ENCODE assay signal across 8 cellular contexts in genomic region chr6:26199057-26199772, GRCh38.
DNase-seq lines count a peak whose midpoint lies in the region; TF ChIP-seq lines count a peak whose summit lies in the region.

No MANE protein-coding gene starts in this region.

- peak; percentile 83 for TF ChIP-seq POLR2A in Raji (IDR thresholded peaks at IDR 0.05; ENCODE audit: insufficient read depth, low read depth, low read length)

- DNase-seq in GM04504 (ENCODE audit: low read depth) (peak; percentile 90), HCEC 1CT (peak; percentile 96), MM.1S (peak; percentile 94), germinal center (ENCODE audit: low spot score) (peak; percentile 89)

- no peak overlapping the region for H2AFZ ChIP-seq in MM.1S (ENCODE audit: low read length)

- peaks cover 6% of the 10 kb centered on the region; the same call in 1 of the 2 replicates for H3K79me2 ChIP-seq in MM.1S (ENCODE audit: low read length)

- no peaks in the 10 kb centered on the region for H3K9me2 ChIP-seq in MM.1S (replicated peaks; ENCODE audit: insufficient read depth, low read length)

- peak overlapping the region; percentile 90 for H3K27ac ChIP-seq in MM.1S (ENCODE audit: low read length)
- peak overlapping the region; percentile 84 for H3K27ac ChIP-seq in neutrophil
- H3K27ac ChIP-seq in urinary bladder (ENCODE audit: low read depth), result peak overlapping the region; percentile 89

- H3K9me3 ChIP-seq in MM.1S (replicated peaks; ENCODE audit: insufficient read depth, low read length) (no peaks in the 10 kb centered on the region), neutrophil (peaks cover 6% of the 10 kb centered on the region)

- H3K27me3 ChIP-seq in MM.1S (replicated peaks; ENCODE audit: insufficient read depth, low read length) (no peaks in the 10 kb centered on the region), neutrophil (no peaks in the 10 kb centered on the region)

- under 1% methylated on average over 42 of the region's 42 CpGs for WGBS in urinary bladder

- peak overlapping the region; percentile 95 for H3K4me3 Mint-ChIP-seq in activated naive CD8-positive, alpha-beta T cell

- peaks cover 54% of the 10 kb centered on the region for H3K4me1 Mint-ChIP-seq in activated naive CD8-positive, alpha-beta T cell (ENCODE audit: low read depth)

- H3K4me1 ChIP-seq in MM.1S (ENCODE audit: low read length) (peaks cover 5% of the 10 kb centered on the region), neutrophil (ENCODE audit: control insufficient read depth in 1 of 2, insufficient read depth in 1 of 2, low read depth in 1 of 2, low read length in 1 of 2) (peaks cover 64 to 67% of the 10 kb centered on the region in 2 experiments), urinary bladder (ENCODE audit: insufficient read depth) (no peaks in the 10 kb centered on the region)

- H3K27ac Mint-ChIP-seq in activated naive CD8-positive, alpha-beta T cell, result peak overlapping the region; percentile 99

- peak overlapping the region; percentile 87 for H3K4me3 ChIP-seq in MM.1S (ENCODE audit: low read length)
- H3K4me3 ChIP-seq in neutrophil (ENCODE audit: low read depth in 1 of 2, low read length in 1 of 2), result peak overlapping the region; percentile 67 to 75
- peak overlapping the region; percentile 35 for H3K4me3 ChIP-seq in urinary bladder (ENCODE audit: low read depth, low read length)

- peak overlapping the region; percentile 72 for H3K4me2 ChIP-seq in MM.1S (ENCODE audit: low read depth, low read length)

- H3K36me3 ChIP-seq in MM.1S (replicated peaks; ENCODE audit: insufficient read depth, low read length) (no peaks in the 10 kb centered on the region), neutrophil (peaks cover 11% of the 10 kb centered on the region), urinary bladder (ENCODE audit: insufficient read depth) (no peaks in the 10 kb centered on the region)

- H4K20me1 ChIP-seq in MM.1S (ENCODE audit: insufficient read depth, low read length), result no peaks in the 10 kb centered on the region

- TF ChIP-seq CTCF in MM.1S (IDR thresholded peaks at IDR 0.05; ENCODE audit: low read length), result no peak
- TF ChIP-seq CTCF in neutrophil (IDR thresholded peaks at IDR 0.05), result no peak

- no peaks in the 10 kb centered on the region for H3K36me3 Mint-ChIP-seq in activated naive CD8-positive, alpha-beta T cell

- H3K9me3 Mint-ChIP-seq in activated naive CD8-positive, alpha-beta T cell (ENCODE audit: low read depth), result no peaks in the 10 kb centered on the region

- no peaks in the 10 kb centered on the region for H3K27me3 Mint-ChIP-seq in activated naive CD8-positive, alpha-beta T cell

- peak overlapping the region; percentile 98 for H3K9ac ChIP-seq in MM.1S (ENCODE audit: low read length)

- H3F3A ChIP-seq in MM.1S (ENCODE audit: insufficient read depth, low read length), result peaks cover 62% of the 10 kb centered on the region

Comparison
In these comparisons a context has a peak if more than half of its experiments do, and no peak if none do; other contexts are left out.
1. Peak in every context shown above with its lines: DNase-seq, H3K4me3 ChIP-seq and H3K27ac ChIP-seq.
2. H3K4me3 ChIP-seq: peak in every context shown above with its lines; median percentile 87 in MM.1S; 71 in neutrophil; 35 in urinary bladder.